ENCODE assay signal across 10 cellular contexts in genomic region chr7:27167916-27168264, GRCh38. TPM values are rescaled to one million over a fixed set of nuclear protein-coding genes. Genes with fewer than 3 reads are reported as not detected.
DNase-seq lines count a peak whose midpoint lies in the region; ATAC-seq, FAIRE-seq and TF ChIP-seq lines count a peak whose summit lies in the region.
"Had no signal": no experiment of that assay in that cellular context is flagged by ENCODE, and none has a peak within 500 bp of the region (broad histone marks: within the 10 kb centered on the region; RNA-seq: fewer than 3 reads in every experiment).

No MANE protein-coding gene starts in this region.

- H3K27ac ChIP-seq in CD4-positive, alpha-beta memory T cell (ENCODE audit: low read depth, low read length), result no peak overlapping the region
- no peak overlapping the region for H3K27ac ChIP-seq in H1 (ENCODE audit: low read depth, low read length)
- peak overlapping the region; percentile 96 for H3K27ac ChIP-seq in rectal smooth muscle tissue (ENCODE audit: low read depth, low read length)

- no peak overlapping the region for H3K14ac ChIP-seq in H1 (ENCODE audit: insufficient read length)

- no peak overlapping the region for H2BK15ac ChIP-seq in H1 (ENCODE audit: low read length)

- H2AK5ac ChIP-seq in H1 (ENCODE audit: low read depth, low read length), result no peak overlapping the region

- H3K23ac ChIP-seq in H1 (ENCODE audit: insufficient read length), result no peak overlapping the region

- 32% methylated on average over 4 of the region's 4 CpGs; no CpG with 5 or more reads in 1 of the 2 experiments for WGBS in H1 (ENCODE audit: extremely low coverage in 1 of 2, insufficient coverage in 1 of 2, insufficient read length in 1 of 2, insufficient replicate concordance in 2 of 2, low coverage in 1 of 2, low lambda C conversion rate in 2 of 2, missing lambda C conversion rate in 1 of 2), 2 experiments

- H2BK5ac ChIP-seq in H1 (ENCODE audit: low read depth, low read length), result no peak overlapping the region

- H4K91ac ChIP-seq in H1 (replicated peaks; ENCODE audit: insufficient read length, low read length), result no peak overlapping the region

- H4K8ac ChIP-seq in H1 (ENCODE audit: extremely low read depth, insufficient read depth, low read length), result no peak overlapping the region

- no peaks in the 10 kb centered on the region for H3K23me2 ChIP-seq in H1 (ENCODE audit: low read depth, low read length)

- no peaks in the 10 kb centered on the region for H3K79me2 ChIP-seq in H1 (ENCODE audit: control insufficient read depth in 1 of 2, insufficient read depth in 2 of 2, low read length in 2 of 2)

- H3K4me1 ChIP-seq in CD4-positive, alpha-beta memory T cell (ENCODE audit: insufficient read depth, low read length), result peaks cover 48% of the 10 kb centered on the region
- peaks cover 0 to 3% (median under 1%) of the 10 kb centered on the region in 4 experiments; a peak in 4 of 7 replicates for H3K4me1 ChIP-seq in H1 (replicated peaks in 1 of 4; ENCODE audit: control insufficient read depth in 3 of 4, insufficient read depth in 4 of 4, low read length in 3 of 4)
- peaks cover 3% of the 10 kb centered on the region for H3K4me1 ChIP-seq in rectal smooth muscle tissue (ENCODE audit: control insufficient read depth, insufficient read depth, low read length)

- TF ChIP-seq CTCF in HFFc6 (IDR thresholded peaks at IDR 0.05) (no peak), H1 (IDR thresholded peaks at IDR 0.05; ENCODE audit: control extremely low read depth in 1 of 3, insufficient read depth in 1 of 3, low read depth in 1 of 3, low read length in 3 of 3) (no peak)

- FAIRE-seq in H1 (lab: Jason Lieb, UNC), result no peak

- H2BK20ac ChIP-seq in H1 (ENCODE audit: low read length), result no peak overlapping the region

- H3K9me3 ChIP-seq in CD4-positive, alpha-beta memory T cell (ENCODE audit: control insufficient read depth in 1 of 2, low read length in 2 of 2), result no peaks in the 10 kb centered on the region
- H3K9me3 ChIP-seq in H1 (ENCODE audit: insufficient read depth in 2 of 2, low read depth in 1 of 2, low read length in 1 of 2), result peaks cover 0 to 6% of the 10 kb centered on the region in 2 experiments; a peak in 1 of 4 replicates

- no peak overlapping the region for H3K4ac ChIP-seq in H1 (replicated peaks; ENCODE audit: insufficient read length, low read depth, low read length)

- H3K4me3 ChIP-seq in CD4-positive, alpha-beta memory T cell (ENCODE audit: low read length in 2 of 2), result no peak overlapping the region
- H3K4me3 ChIP-seq in H1 (ENCODE audit: extremely low read depth in 1 of 4, insufficient read depth in 2 of 4, low read depth in 3 of 4, low read length in 4 of 4) (no peak overlapping the region), rectal smooth muscle tissue (ENCODE audit: low read length) (peak overlapping the region; percentile 78)

- TF ChIP-seq POLR2A in H1 (IDR thresholded peaks at IDR 0.05; ENCODE audit: control extremely low read depth in 1 of 2, low read depth in 2 of 2, low read length in 2 of 2), result no peak

- H3K18ac ChIP-seq in H1 (ENCODE audit: extremely low read depth, low read length), result no peak overlapping the region

- no peak overlapping the region for H2AFZ ChIP-seq in H1 (ENCODE audit: low read length)

- H3K4me2 ChIP-seq in H1 (ENCODE audit: insufficient read depth in 1 of 2, low read depth in 2 of 2, low read length in 2 of 2), result no peak overlapping the region

- peaks cover 61 to 72% of the 10 kb centered on the region in 2 donors for H3K27me3 Mint-ChIP-seq in CD4-positive, alpha-beta memory T cell
- H3K27me3 Mint-ChIP-seq in HFFc6 (ENCODE audit: insufficient read depth), result peaks cover 33% of the 10 kb centered on the region

- peaks cover 0 to 2% of the 10 kb centered on the region in 2 donors for H3K36me3 Mint-ChIP-seq in CD4-positive, alpha-beta memory T cell
- peaks cover 70% of the 10 kb centered on the region for H3K36me3 Mint-ChIP-seq in HFFc6 (ENCODE audit: low read depth)

- H3K9me3 Mint-ChIP-seq in CD4-positive, alpha-beta memory T cell, result peaks cover 0 to 57% (median 7%) of the 10 kb centered on the region in 8 donors
- no peaks in the 10 kb centered on the region for H3K9me3 Mint-ChIP-seq in HFFc6
- H3K9me3 Mint-ChIP-seq: effector memory CD8-positive, alpha-beta T cell had no signal

- H2BK12ac ChIP-seq in H1 (ENCODE audit: low read depth, low read length), result 0 out of 2 replicates have a peak overlapping the region, but pooled peaks have one; percentile 71

- no peak overlapping the region for H2BK120ac ChIP-seq in H1 (replicated peaks; ENCODE audit: low read depth, low read length)

- H3K27me3 ChIP-seq in CD4-positive, alpha-beta memory T cell (ENCODE audit: insufficient read depth, low read length), result peaks cover 92% of the 10 kb centered on the region
- H3K27me3 ChIP-seq in H1 (replicated peaks in 1 of 4; ENCODE audit: control insufficient read depth in 3 of 4, extremely low read depth in 1 of 4, insufficient read depth in 3 of 4, low read length in 3 of 4), result peaks cover 95 to 100% (median 100%) of the 10 kb centered on the region in 4 experiments
- peaks cover under 1% of the 10 kb centered on the region for H3K27me3 ChIP-seq in rectal smooth muscle tissue (ENCODE audit: control insufficient read depth, insufficient read depth, low read length)

- no peak overlapping the region for H3K56ac ChIP-seq in H1 (replicated peaks; ENCODE audit: insufficient read length, low read depth, low read length)

- CTCF ChIA-PET in CD4-positive, alpha-beta memory T cell (lab: Charles Lee; ENCODE audit: partially characterized antibody), result interaction anchor here (1.0 to 2.0 kb wide), 4 partner anchors 10 to 20 kb away, joined by 3 to 18 read pairs (median 4); no protein-coding TSS in a partner anchor
- CTCF ChIA-PET in H1 (lab: Charles Lee; ENCODE audit: partially characterized antibody), result interaction anchor here (0.7 to 5.2 kb wide), 9 partner anchors 8 to 486 kb away, joined by 3 to 29 read pairs (median 3); partner anchors contain the start of genes HOXA3 and HOXA5

- TF ChIP-seq EP300 in H1 (IDR thresholded peaks at IDR 0.05; ENCODE audit: borderline replicate concordance in 1 of 2, low read depth in 2 of 2, low read length in 2 of 2), result no peak

- peak overlapping the region in 6 of 8 donors; percentile 4 to 43 (median 28) for H3K4me3 Mint-ChIP-seq in CD4-positive, alpha-beta memory T cell
- peak overlapping the region; percentile 96 for H3K4me3 Mint-ChIP-seq in HFFc6

- peak overlapping the region in 4 of 7 donors; percentile 57 to 85 (median 82) for H3K27ac Mint-ChIP-seq in CD4-positive, alpha-beta memory T cell
- peak overlapping the region; percentile 99 for H3K27ac Mint-ChIP-seq in HFFc6

- H3K9ac ChIP-seq in H1 (replicated peaks in 1 of 4; ENCODE audit: extremely low read depth in 1 of 4, low read depth in 3 of 4, low read length in 3 of 4) (no peak overlapping the region), rectal smooth muscle tissue (ENCODE audit: low read length) (peak overlapping the region; percentile 42)

- POLR2A ChIA-PET in CD4-positive, alpha-beta memory T cell (lab: Charles Lee; ENCODE audit: partially characterized antibody), result interaction anchor here (0.6 to 1.0 kb wide), 2 partner anchors 23 to 26 kb away, joined by 3 read pairs; no protein-coding TSS in a partner anchor
- POLR2A ChIA-PET in H1 (lab: Charles Lee; ENCODE audit: partially characterized antibody), result no interaction called here

- H4K20me1 ChIP-seq in H1 (replicated peaks in 1 of 2; ENCODE audit: control insufficient read depth in 1 of 2, insufficient read depth in 2 of 2, low read length in 2 of 2), result peaks cover 27 to 43% of the 10 kb centered on the region in 2 experiments

- H3K79me1 ChIP-seq in H1 (ENCODE audit: low read depth, low read length), result no peaks in the 10 kb centered on the region

- intact Hi-C loops in CD4-positive, alpha-beta memory T cell (cut with micrococcal nuclease), result loop anchor here (1.0 to 10.0 kb wide), 5 partner anchors 11 to 1306 kb away; partner anchors contain the start of gene SNX10

- H4K5ac ChIP-seq in H1 (ENCODE audit: insufficient read length, low read depth, low read length), result no peak overlapping the region

- TF ChIP-seq RAD21 in H1 (IDR thresholded peaks at IDR 0.05 in 1 of 2, conservative IDR thresholded peaks at IDR 0.05 in 1 of 2; ENCODE audit: low read depth in 2 of 2, low read length in 2 of 2), result no peak

- H3K4me1 Mint-ChIP-seq in CD4-positive, alpha-beta memory T cell, result peaks cover 21 to 45% (median 31%) of the 10 kb centered on the region in 4 donors
- peaks cover 41% of the 10 kb centered on the region for H3K4me1 Mint-ChIP-seq in HFFc6 (ENCODE audit: low read depth)

- no peak for DNase-seq in CD4-positive, alpha-beta memory T cell
- DNase-seq in HFFc6, result peak; percentile 65
- no peak for DNase-seq in H1 (ENCODE audit: low read depth in 1 of 2, low spot score in 2 of 2)
- no peak for DNase-seq in NCI-H2196 treated with DMSO at 0.1 percent for 48 hours (lab: John Stamatoyannopoulos, UW; ENCODE audit: unreplicated experiment)
- DNase-seq: activated naive CD4-positive, alpha-beta T cell treated with anti-CD3 and anti-CD28 coated beads, Interleukin-2, amount 50 U/mL, for 16 hours; effector memory CD8-positive, alpha-beta T cell had no signal

- H3K36me3 ChIP-seq in CD4-positive, alpha-beta memory T cell (ENCODE audit: insufficient read depth, low read length), result no peaks in the 10 kb centered on the region
- peaks cover 0 to 17% (median 0%) of the 10 kb centered on the region in 4 experiments; a peak in 1 of 8 replicates for H3K36me3 ChIP-seq in H1 (ENCODE audit: control insufficient read depth in 2 of 4, insufficient read depth in 4 of 4, low read length in 3 of 4)
- H3K36me3 ChIP-seq in rectal smooth muscle tissue (ENCODE audit: control insufficient read depth, insufficient read depth, low read length), result no peaks in the 10 kb centered on the region

- ATAC-seq in HG03520 (IDR thresholded peaks at IDR 0.05; ENCODE audit: unreplicated experiment) (no peak), GM18498 (IDR thresholded peaks at IDR 0.05; ENCODE audit: unreplicated experiment) (no peak), GM18868 (IDR thresholded peaks at IDR 0.05; ENCODE audit: unreplicated experiment) (no peak)
- ATAC-seq: effector memory CD8-positive, alpha-beta T cell had no signal

RNA-seq across cellular contexts. Expression of gene HOXA9, which starts 2.6 kb away (rescaled TPM):
- total RNA-seq in CD4-positive, alpha-beta memory T cell, result not detected
- not detected for polyA plus RNA-seq in CD4-positive, alpha-beta memory T cell
- 10 to 100 TPM; 25.2 to 37.0 (median 26.7) TPM for total RNA-seq in HFFc6 (2021; fragmentation: NEBNext Ultra II Directional; extraction: Animal tissue kit (Norgen Biotek cat#: 25700))
- not detected in 2 replicates for total RNA-seq in H1 (2021; fragmentation: NEBNext Ultra II Directional; extraction: Animal tissue kit (Norgen Biotek cat#: 25700))
- polyA plus RNA-seq in H1 (2011; rRNA removed), result not detected in 2 replicates
- not detected for polyA plus RNA-seq in H1 (2011; cell fraction: cytosol; rRNA removed)
- polyA plus RNA-seq in H1 (2011; cell fraction: nucleus; rRNA removed), result not detected
- polyA plus RNA-seq in H1 (2012, experiment 1 of 2), result not detected in 4 replicates
- not detected for polyA plus RNA-seq in H1 (2012, experiment 2 of 2)
- polyA plus RNA-seq in H1 (2013, experiment 1 of 2), result not detected
- not detected for polyA plus RNA-seq in H1 (2013, experiment 2 of 2)
- not detected in 2 replicates for polyA minus RNA-seq in H1 (2011; rRNA and poly(A)+ RNA removed)
- not detected for polyA minus RNA-seq in H1 (2011; cell fraction: cytosol; rRNA and poly(A)+ RNA removed)
- polyA minus RNA-seq in H1 (2011; cell fraction: nucleus; rRNA and poly(A)+ RNA removed), result not detected

RNA-seq across cellular contexts. Expression of gene HOXA10, which starts 6.2 kb away (rescaled TPM):
- not detected for total RNA-seq in CD4-positive, alpha-beta memory T cell
- not detected for polyA plus RNA-seq in CD4-positive, alpha-beta memory T cell
- 10 to 100 TPM; 38.9 to 43.5 (median 41.1) TPM for total RNA-seq in HFFc6 (2021; fragmentation: NEBNext Ultra II Directional; extraction: Animal tissue kit (Norgen Biotek cat#: 25700))
- not detected in 2 replicates for total RNA-seq in H1 (2021; fragmentation: NEBNext Ultra II Directional; extraction: Animal tissue kit (Norgen Biotek cat#: 25700))
- polyA plus RNA-seq in H1 (2011; rRNA removed), result not detected in 2 replicates
- polyA plus RNA-seq in H1 (2011; cell fraction: cytosol; rRNA removed), result not detected
- not detected for polyA plus RNA-seq in H1 (2011; cell fraction: nucleus; rRNA removed)
- not detected in 4 replicates for polyA plus RNA-seq in H1 (2012, experiment 1 of 2)
- polyA plus RNA-seq in H1 (2012, experiment 2 of 2), result not detected
- not detected for polyA plus RNA-seq in H1 (2013, experiment 1 of 2)
- not detected for polyA plus RNA-seq in H1 (2013, experiment 2 of 2)
- polyA minus RNA-seq in H1 (2011; rRNA and poly(A)+ RNA removed), result not detected in 2 replicates
- not detected for polyA minus RNA-seq in H1 (2011; cell fraction: cytosol; rRNA and poly(A)+ RNA removed)
- polyA minus RNA-seq in H1 (2011; cell fraction: nucleus; rRNA and poly(A)+ RNA removed), result not detected

RNA-seq across cellular contexts. Expression of gene HOXA7, which starts 11.4 kb away (rescaled TPM):
- total RNA-seq in CD4-positive, alpha-beta memory T cell, result not detected
- polyA plus RNA-seq in CD4-positive, alpha-beta memory T cell, result not detected
- 1 to 10 TPM; 6.2 to 8.2 (median 6.8) TPM for total RNA-seq in HFFc6 (2021; fragmentation: NEBNext Ultra II Directional; extraction: Animal tissue kit (Norgen Biotek cat#: 25700))
- total RNA-seq in H1 (2021; fragmentation: NEBNext Ultra II Directional; extraction: Animal tissue kit (Norgen Biotek cat#: 25700)), result not detected in 2 replicates
- 0.03 TPM in 1 of 2 replicates, not detected in the other for polyA plus RNA-seq in H1 (2011; rRNA removed)
- not detected for polyA plus RNA-seq in H1 (2011; cell fraction: cytosol; rRNA removed)
- not detected for polyA plus RNA-seq in H1 (2011; cell fraction: nucleus; rRNA removed)
- polyA plus RNA-seq in H1 (2012, experiment 1 of 2), result not detected in 4 replicates
- not detected for polyA plus RNA-seq in H1 (2012, experiment 2 of 2)
- 0.02 TPM for polyA plus RNA-seq in H1 (2013, experiment 1 of 2)
- 0.02 TPM for polyA plus RNA-seq in H1 (2013, experiment 2 of 2)
- polyA minus RNA-seq in H1 (2011; rRNA and poly(A)+ RNA removed), result not detected in 2 replicates
- not detected for polyA minus RNA-seq in H1 (2011; cell fraction: cytosol; rRNA and poly(A)+ RNA removed)
- not detected for polyA minus RNA-seq in H1 (2011; cell fraction: nucleus; rRNA and poly(A)+ RNA removed)

RNA-seq across cellular contexts. Expression of gene HOXA3, which starts 15.5 kb away (rescaled TPM):
- not detected for total RNA-seq in CD4-positive, alpha-beta memory T cell
- under 1 TPM in 1 of 2 donors, not detected in 1; 0.07 TPM for polyA plus RNA-seq in CD4-positive, alpha-beta memory T cell
- 1 to 10 TPM in 3 of 6 experiments, under 1 TPM in 3; 0.33 to 1.9 (median 1.1) TPM for total RNA-seq in HFFc6 (2021; fragmentation: NEBNext Ultra II Directional; extraction: Animal tissue kit (Norgen Biotek cat#: 25700))
- not detected in 2 replicates for total RNA-seq in H1 (2021; fragmentation: NEBNext Ultra II Directional; extraction: Animal tissue kit (Norgen Biotek cat#: 25700))
- polyA plus RNA-seq in H1 (2011; rRNA removed), result not detected in 2 replicates
- not detected for polyA plus RNA-seq in H1 (2011; cell fraction: cytosol; rRNA removed)
- polyA plus RNA-seq in H1 (2011; cell fraction: nucleus; rRNA removed), result not detected
- not detected in 4 replicates for polyA plus RNA-seq in H1 (2012, experiment 1 of 2)
- not detected for polyA plus RNA-seq in H1 (2012, experiment 2 of 2)
- polyA plus RNA-seq in H1 (2013, experiment 1 of 2), result not detected
- not detected for polyA plus RNA-seq in H1 (2013, experiment 2 of 2)
- not detected in 2 replicates for polyA minus RNA-seq in H1 (2011; rRNA and poly(A)+ RNA removed)
- not detected for polyA minus RNA-seq in H1 (2011; cell fraction: cytosol; rRNA and poly(A)+ RNA removed)
- not detected for polyA minus RNA-seq in H1 (2011; cell fraction: nucleus; rRNA and poly(A)+ RNA removed)

RNA-seq across cellular contexts. Expression of gene HOXA11, which starts 17.1 kb away (rescaled TPM):
- not detected for total RNA-seq in CD4-positive, alpha-beta memory T cell
- polyA plus RNA-seq in CD4-positive, alpha-beta memory T cell, result not detected
- total RNA-seq in HFFc6 (2021; fragmentation: NEBNext Ultra II Directional; extraction: Animal tissue kit (Norgen Biotek cat#: 25700)), result 10 to 100 TPM; 33.1 to 42.1 (median 39.1) TPM
- total RNA-seq in H1 (2021; fragmentation: NEBNext Ultra II Directional; extraction: Animal tissue kit (Norgen Biotek cat#: 25700)), result not detected in 2 replicates
- polyA plus RNA-seq in H1 (2011; rRNA removed), result not detected in 2 replicates
- not detected for polyA plus RNA-seq in H1 (2011; cell fraction: cytosol; rRNA removed)
- not detected for polyA plus RNA-seq in H1 (2011; cell fraction: nucleus; rRNA removed)
- polyA plus RNA-seq in H1 (2012, experiment 1 of 2), result not detected in 4 replicates
- not detected for polyA plus RNA-seq in H1 (2012, experiment 2 of 2)
- polyA plus RNA-seq in H1 (2013, experiment 1 of 2), result not detected
- polyA plus RNA-seq in H1 (2013, experiment 2 of 2), result not detected
- polyA minus RNA-seq in H1 (2011; rRNA and poly(A)+ RNA removed), result not detected in 2 replicates
- not detected for polyA minus RNA-seq in H1 (2011; cell fraction: cytosol; rRNA and poly(A)+ RNA removed)
- not detected for polyA minus RNA-seq in H1 (2011; cell fraction: nucleus; rRNA and poly(A)+ RNA removed)

Comparison
In these comparisons a context has a peak if more than half of its experiments do, and no peak if none do; other contexts are left out.
1. RNA of gene HOXA9, which starts 2.6 kb away (total RNA-seq): 25.2 to 37.0 TPM in HFFc6; not detected in CD4-positive, alpha-beta memory T cell and not detected in H1; every median in the first group is over 10 times any median in the second.
2. RNA of gene HOXA10, which starts 6.2 kb away (total RNA-seq): 38.9 to 43.5 TPM in HFFc6; not detected in CD4-positive, alpha-beta memory T cell and not detected in H1; every median in the first group is over 10 times any median in the second.